8 cellular contexts compared by ENCODE assay signal in the genomic region with DNA sequence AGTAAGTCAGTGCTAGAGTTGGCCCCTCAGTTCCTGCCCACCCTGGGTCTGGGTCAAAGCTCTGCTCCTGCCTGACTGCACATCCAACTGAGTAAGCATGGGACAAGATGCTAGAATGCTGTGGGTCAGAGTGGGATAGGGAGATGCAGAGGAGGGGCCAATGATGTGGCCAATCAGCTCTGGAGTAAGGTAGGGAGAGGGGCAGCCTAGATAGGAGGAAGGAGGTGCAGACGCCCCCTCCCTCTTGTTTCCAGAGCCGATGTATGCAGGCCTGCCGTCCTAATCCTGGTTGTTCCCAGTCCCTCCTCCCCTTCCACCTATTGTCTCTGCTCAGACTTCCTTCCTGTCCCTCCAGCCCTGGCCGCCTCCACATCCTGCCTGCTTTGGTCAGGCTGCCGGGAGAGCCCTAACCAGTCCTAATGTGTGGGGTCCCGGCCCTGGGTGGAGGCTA. TPM values are rescaled to one million over a fixed set of nuclear protein-coding genes. Genes with fewer than 3 reads are reported as not detected.
DNase-seq lines count a peak whose midpoint lies in the region; ATAC-seq and TF ChIP-seq lines count a peak whose summit lies in the region.

No MANE protein-coding gene starts in this region.

- TF ChIP-seq CTCF in foreskin keratinocyte (conservative IDR thresholded peaks at IDR 0.05) (no peak), parathyroid adenoma (IDR thresholded peaks at IDR 0.05) (no peak)

- peaks cover 3% of the 10 kb centered on the region for H3K79me2 ChIP-seq in parathyroid adenoma

- peak overlapping the region; percentile 92 for H2AFZ ChIP-seq in parathyroid adenoma

- H3K27ac ChIP-seq in foreskin keratinocyte (peak overlapping the region; percentile 58), parathyroid adenoma (peak overlapping the region; percentile 81)

- no peaks in the 10 kb centered on the region for H3K27me3 Mint-ChIP-seq in T-helper 17 cell

- H3K36me3 Mint-ChIP-seq in T-helper 17 cell (ENCODE audit: low read depth), result no peaks in the 10 kb centered on the region

- DNase-seq in Daoy (ENCODE audit: low read depth), result peak; percentile 82
- DNase-seq in T-helper 17 cell, result no peak
- no peak for DNase-seq in foreskin keratinocyte
- no peak for DNase-seq in inferior parietal cortex (ENCODE audit: extremely low spot score)
- no peak for DNase-seq in NCI-H1930 (lab: John Stamatoyannopoulos, UW)
- no peak for DNase-seq in stimulated activated naive CD4-positive, alpha-beta T cell treated with Interleukin-2 at 50 U/mL for 16 hours (lab: John Stamatoyannopoulos, UW)

- peak overlapping the region; percentile 86 for H3K4me3 Mint-ChIP-seq in T-helper 17 cell

- peaks cover 23% of the 10 kb centered on the region for H3K4me1 Mint-ChIP-seq in T-helper 17 cell

- no peaks in the 10 kb centered on the region for H3K9me3 ChIP-seq in T-helper 17 cell (ENCODE audit: control insufficient read depth, low read length, poor library complexity, severe bottlenecking)
- no peaks in the 10 kb centered on the region for H3K9me3 ChIP-seq in parathyroid adenoma (ENCODE audit: control insufficient read depth, low read length)

- no peaks in the 10 kb centered on the region for H3K27me3 ChIP-seq in foreskin keratinocyte
- no peaks in the 10 kb centered on the region for H3K27me3 ChIP-seq in parathyroid adenoma (ENCODE audit: control insufficient read depth, insufficient read depth, low read length)

- H3K4me2 ChIP-seq in parathyroid adenoma (ENCODE audit: low read length), result peak overlapping the region; percentile 95

- ATAC-seq in T-helper 17 cell (no peak), foreskin keratinocyte (peak; percentile 18), HG03039 (IDR thresholded peaks at IDR 0.05; ENCODE audit: unreplicated experiment) (no peak)

- H3K27ac Mint-ChIP-seq in T-helper 17 cell, result no peak overlapping the region

- H3K9ac ChIP-seq in parathyroid adenoma, result peak overlapping the region; percentile 43

- no peaks in the 10 kb centered on the region for H3K36me3 ChIP-seq in parathyroid adenoma (ENCODE audit: control insufficient read depth, insufficient read depth, low read length)

- H3K4me1 ChIP-seq in foreskin keratinocyte, result no peaks in the 10 kb centered on the region
- H3K4me1 ChIP-seq in parathyroid adenoma, result peaks cover 15% of the 10 kb centered on the region

- H3K4me3 ChIP-seq in parathyroid adenoma (ENCODE audit: low read depth, low read length), result peak overlapping the region; percentile 71

RNA-seq across cellular contexts. Expression of a gene that starts 1.3 kb away (rescaled TPM):
- total RNA-seq in Daoy (2014; rRNA removed; shearing (Covaris generic)), result 1.7 and 3.0 TPM in 2 replicates
- total RNA-seq in T-helper 17 cell, result 1 to 10 TPM; 1.3 to 3.2 TPM
- total RNA-seq in foreskin keratinocyte, result 4.8 and 7.0 TPM in 2 replicates
- 3.7 and 5.0 TPM in 2 replicates for polyA plus RNA-seq in foreskin keratinocyte

RNA-seq across cellular contexts. Expression of a gene that starts 29.6 kb away (rescaled TPM):
- 7.5 and 13.2 TPM in 2 replicates for total RNA-seq in Daoy (2014; rRNA removed; shearing (Covaris generic))
- total RNA-seq in T-helper 17 cell (10 to 100 TPM; 77.6 to 82.2 TPM), foreskin keratinocyte (13.5 and 14.6 TPM in 2 replicates)
- 9.8 and 11.3 TPM in 2 replicates for polyA plus RNA-seq in foreskin keratinocyte

RNA-seq across cellular contexts. Expression of a gene that starts 44.0 kb away (rescaled TPM):
- total RNA-seq in Daoy (2014; rRNA removed; shearing (Covaris generic)), result 2.6 and 3.4 TPM in 2 replicates
- 10 to 100 TPM; 17.2 to 17.8 TPM for total RNA-seq in T-helper 17 cell
- 16.3 and 20.3 TPM in 2 replicates for total RNA-seq in foreskin keratinocyte
- polyA plus RNA-seq in foreskin keratinocyte, result 16.7 and 21.5 TPM in 2 replicates

RNA-seq across cellular contexts. Expression of a gene that starts 44.1 kb away (rescaled TPM):
- total RNA-seq in Daoy (2014; rRNA removed; shearing (Covaris generic)), result 62.0 and 62.6 TPM in 2 replicates
- total RNA-seq in T-helper 17 cell (10 to 100 TPM; 67.7 to 79.2 TPM), foreskin keratinocyte (64.1 and 67.5 TPM in 2 replicates)
- polyA plus RNA-seq in foreskin keratinocyte, result 65.9 and 71.7 TPM in 2 replicates
